17 cellular contexts compared by ENCODE assay signal in the genomic region with DNA sequence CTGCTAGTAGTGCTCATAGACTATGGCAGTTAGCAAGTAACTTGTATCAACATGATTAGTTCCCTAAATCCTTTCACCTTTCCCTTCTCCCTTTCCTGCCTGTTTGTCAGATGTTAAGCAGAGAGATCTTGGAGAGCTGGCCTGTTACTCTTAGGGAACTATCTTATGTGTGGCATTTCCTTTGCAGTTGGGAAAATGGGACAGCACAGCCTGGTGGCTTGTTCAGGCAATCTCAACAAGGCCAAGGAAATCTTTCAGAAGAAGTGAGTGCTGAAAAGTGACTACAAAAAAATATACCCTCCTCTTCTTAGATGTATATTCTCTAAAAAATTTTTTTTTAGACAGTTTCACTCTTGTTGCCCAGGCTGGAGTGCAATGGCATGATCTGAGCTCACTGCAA. TPM values are rescaled to one million over a fixed set of nuclear protein-coding genes. Genes with fewer than 3 reads are reported as not detected.
DNase-seq lines count a peak whose midpoint lies in the region; ATAC-seq and TF ChIP-seq lines count a peak whose summit lies in the region.
"Had no signal": no experiment of that assay in that cellular context is flagged by ENCODE, and none has a peak within 500 bp of the region (broad histone marks: within the 10 kb centered on the region; RNA-seq: fewer than 3 reads in every experiment).

No MANE protein-coding gene starts in this region.

- H3K9me2 ChIP-seq in GM23248 (ENCODE audit: insufficient read depth), result no peaks in the 10 kb centered on the region

- CTCF ChIA-PET in AG04449 (lab: Yijun Ruan, JAX), result interaction anchor here (1.0 to 9.6 kb wide), 7 partner anchors 9 to 66 kb away, joined by 3 to 68 read pairs (median 3); no protein-coding TSS in a partner anchor

- H2AFZ ChIP-seq in GM23248, result no peak overlapping the region

- H3F3A ChIP-seq in GM23248 (ENCODE audit: insufficient read depth), result peaks cover 7% of the 10 kb centered on the region; the same call in 1 of the 2 replicates

- H3K27ac ChIP-seq in GM23248, result 0 out of 2 replicates have a peak overlapping the region, but pooled peaks have one; percentile 6
- H3K27ac ChIP-seq in substantia nigra (ENCODE audit: low read depth, low read length, poor library complexity, severe bottlenecking), result no peak overlapping the region
- H3K27ac ChIP-seq: BLaER1 treated with 17β-estradiol and CSF1 and Interleukin-3, amounts not matched to agents 10 nM and 100 nM; Peyer's patch; upper lobe of left lung had no signal

- no peaks in the 10 kb centered on the region; the same call in 1 of the 2 replicates for H3K79me2 ChIP-seq in GM23248 (ENCODE audit: insufficient read depth)

- no peaks in the 10 kb centered on the region for H4K20me1 ChIP-seq in GM23248 (ENCODE audit: insufficient read depth)
- H4K20me1 ChIP-seq: BLaER1 treated with 17β-estradiol and CSF1 and Interleukin-3, amounts not matched to agents 10 nM and 100 nM had no signal

- H3K4me2 ChIP-seq in GM23248 (ENCODE audit: unreplicated experiment), result no peak overlapping the region
- H3K4me2 ChIP-seq: BLaER1 treated with 17β-estradiol and CSF1 and Interleukin-3, amounts not matched to agents 10 nM and 100 nM had no signal

- no peaks in the 10 kb centered on the region for H3K4me1 ChIP-seq in GM23248 (ENCODE audit: insufficient read depth)
- H3K4me1 ChIP-seq: BLaER1 treated with 17β-estradiol and CSF1 and Interleukin-3, amounts not matched to agents 10 nM and 100 nM; Peyer's patch; upper lobe of left lung had no signal

- no peak overlapping the region for H3K9ac ChIP-seq in GM23248
- H3K9ac ChIP-seq: BLaER1 treated with 17β-estradiol and CSF1 and Interleukin-3, amounts not matched to agents 10 nM and 100 nM had no signal

- H3K36me3 ChIP-seq in GM23248 (ENCODE audit: low read depth), result peaks cover 48% of the 10 kb centered on the region
- H3K36me3 ChIP-seq in kidney epithelial cell (ENCODE audit: control insufficient read depth, insufficient read depth, low read length), result peaks cover 1% of the 10 kb centered on the region

- DNase-seq in AG04449 (ENCODE audit: low read depth, low spot score) (no peak), GM23248 (peak; percentile 33), astrocyte of the spinal cord (ENCODE audit: low read depth, low spot score) (no peak), kidney epithelial cell (ENCODE audit: low read depth) (no peak), substantia nigra (lab: John Stamatoyannopoulos, UW) (no peak), SK-N-DZ (ENCODE audit: low spot score) (no peak)
- DNase-seq in activated CD4-positive, alpha-beta T cell treated with anti-CD3 and anti-CD28 coated beads for 4 hours, result no peak
- DNase-seq: activated CD4-positive, alpha-beta T cell treated with anti-CD3 and anti-CD28 coated beads, Interleukin-2, amount 50 U/mL, for 4 hours; mesendoderm; NCI-H1105 treated with DMSO at 0.1 percent for 48 hours; Peyer's patch; posterior cingulate gyrus; stimulated activated CD8-positive, alpha-beta memory T cell treated with anti-CD3 and anti-CD28 coated beads, Interleukin-4, amount 100 ng/mL, for 48 hours; T-helper 2 cell; upper lobe of left lung had no signal

- POLR2A ChIA-PET in AG04449 (lab: Yijun Ruan, JAX), result no interaction called here

- peak; percentile 24 for TF ChIP-seq CTCF in AG04449 (IDR thresholded peaks at IDR 0.05; ENCODE audit: insufficient read depth, low read length, missing control alignments)
- TF ChIP-seq CTCF in astrocyte of the spinal cord (IDR thresholded peaks at IDR 0.05; ENCODE audit: low read depth, low read length), result peak; percentile 41
- peak; percentile 7 for TF ChIP-seq CTCF in kidney epithelial cell (IDR thresholded peaks at IDR 0.05; ENCODE audit: insufficient read depth, low read length, poor library complexity, severe bottlenecking)

- no peak for ATAC-seq in GM18502 (IDR thresholded peaks at IDR 0.05; ENCODE audit: poor library complexity, unreplicated experiment)

- no peaks in the 10 kb centered on the region for H3K27me3 ChIP-seq in GM23248 (replicated peaks; ENCODE audit: insufficient read depth)
- no peaks in the 10 kb centered on the region for H3K27me3 ChIP-seq in kidney epithelial cell (ENCODE audit: control insufficient read depth, insufficient read depth, low read length)
- H3K27me3 ChIP-seq: BLaER1 treated with 17β-estradiol and CSF1 and Interleukin-3, amounts not matched to agents 10 nM and 100 nM; Peyer's patch; upper lobe of left lung had no signal

- no peak overlapping the region for H3K4me3 ChIP-seq in AG04449 (ENCODE audit: low read depth, low read length)
- H3K4me3 ChIP-seq in GM23248, result no peak overlapping the region
- H3K4me3 ChIP-seq in astrocyte of the spinal cord (ENCODE audit: low read depth, low read length), result no peak overlapping the region
- H3K4me3 ChIP-seq in kidney epithelial cell (ENCODE audit: low read depth, low read length), result no peak overlapping the region
- H3K4me3 ChIP-seq: BLaER1 treated with 17β-estradiol and CSF1 and Interleukin-3, amounts not matched to agents 10 nM and 100 nM; Peyer's patch; upper lobe of left lung had no signal

- in situ Hi-C loops in GM23248 (cut with MboI) (no loop called here), astrocyte of the spinal cord (cut with HindIII; ENCODE audit: low sequenced_read_pairs) (no loop called here)

- H3K9me3 ChIP-seq in GM23248 (ENCODE audit: low read depth), result no peaks in the 10 kb centered on the region
- H3K9me3 ChIP-seq: BLaER1 treated with 17β-estradiol and CSF1 and Interleukin-3, amounts not matched to agents 10 nM and 100 nM; Peyer's patch; upper lobe of left lung had no signal

RNA-seq across cellular contexts. Expression of a gene that starts 7.4 kb away (rescaled TPM):
- total RNA-seq in GM23248 (2014; rRNA removed; shearing (Covaris generic)), result 5.8 and 10.1 TPM in 2 replicates
- polyA plus RNA-seq in GM23248 (2016; fragmentation: Nextera tagmentation; extraction: Ambion mirVana), result 25.1 and 26.0 TPM in 2 replicates
- 16.2 and 22.2 TPM in 2 replicates for total RNA-seq in kidney epithelial cell
- polyA plus RNA-seq in SK-N-DZ (2014; cell fraction: cytosol; rRNA removed), result 22.8 and 23.0 TPM in 2 replicates
- 66.5 and 111 TPM in 2 replicates for polyA plus RNA-seq in SK-N-DZ (2014; cell fraction: nucleus; rRNA removed)

RNA-seq across cellular contexts. Expression of a gene that starts 17.8 kb away (rescaled TPM):
- 52.0 and 55.8 TPM in 2 replicates for total RNA-seq in GM23248 (2014; rRNA removed; shearing (Covaris generic))
- 12.4 and 13.5 TPM in 2 replicates for polyA plus RNA-seq in GM23248 (2016; fragmentation: Nextera tagmentation; extraction: Ambion mirVana)
- total RNA-seq in kidney epithelial cell, result 236 and 246 TPM in 2 replicates
- polyA plus RNA-seq in SK-N-DZ (2014; cell fraction: cytosol; rRNA removed), result 260 and 262 TPM in 2 replicates
- 112 and 123 TPM in 2 replicates for polyA plus RNA-seq in SK-N-DZ (2014; cell fraction: nucleus; rRNA removed)

RNA-seq across cellular contexts. Expression of a gene that starts 45.1 kb away (rescaled TPM):
- 11.7 and 18.5 TPM in 2 replicates for total RNA-seq in GM23248 (2014; rRNA removed; shearing (Covaris generic))
- 14.7 and 16.2 TPM in 2 replicates for polyA plus RNA-seq in GM23248 (2016; fragmentation: Nextera tagmentation; extraction: Ambion mirVana)
- total RNA-seq in kidney epithelial cell, result 10.9 and 13.3 TPM in 2 replicates
- polyA plus RNA-seq in SK-N-DZ (2014; cell fraction: cytosol; rRNA removed), result 27.0 and 37.8 TPM in 2 replicates
- 11.3 and 12.0 TPM in 2 replicates for polyA plus RNA-seq in SK-N-DZ (2014; cell fraction: nucleus; rRNA removed)
